Comparison of ENCODE assay signal across 19 cellular contexts in genomic region chr3:12906141-12906915, GRCh38.
"Had no signal": no experiment of that assay in that cellular context is flagged by ENCODE, and none has a peak within 500 bp of the region (broad histone marks: within the 10 kb centered on the region; RNA-seq: fewer than 3 reads in every experiment).

No MANE protein-coding gene starts in this region.

- FAIRE-seq: pancreas had no signal

- H3K9me3 ChIP-seq: gastrocnemius medialis, heart right ventricle, pancreas, suprapubic skin, vagina had no signal

- ATAC-seq: activated CD8-positive, alpha-beta T cell treated with anti-CD3 and anti-CD28 coated beads, Interleukin-2, amount 10 ng/mL, durations not matched to agents 7 days and 5 days; activated naive CD8-positive, alpha-beta T cell treated with anti-CD3 and anti-CD28 coated beads, Interleukin-2, amount 50 U/mL, for 24 hours; esophagus mucosa; pancreas; stimulated activated naive CD8-positive, alpha-beta T cell treated with anti-CD3 and anti-CD28 coated beads, Interleukin-15, amount 100 ng/mL, for 72 hours had no signal

- H3K27ac ChIP-seq: brain microvascular endothelial cell, pancreas, skin epidermis, suprapubic skin, vagina had no signal

- H3K4me3 ChIP-seq: gastrocnemius medialis, heart right ventricle, pancreas, skin epidermis, suprapubic skin, vagina had no signal

- H3K27me3 ChIP-seq: brain microvascular endothelial cell, gastrocnemius medialis, heart right ventricle, pancreas, suprapubic skin, vagina had no signal

- H3K4me1 ChIP-seq: pancreas, suprapubic skin, vagina had no signal

- DNase-seq: activated CD4-positive, alpha-beta T cell treated with anti-CD3 and anti-CD28 coated beads, Interleukin-2, amount 10 ng/mL, durations not matched to agents 7 days and 5 days; activated CD8-positive, alpha-beta T cell treated with anti-CD3 and anti-CD28 coated beads, Interleukin-2, amount 10 ng/mL, durations not matched to agents 7 days and 5 days; activated naive CD4-positive, alpha-beta T cell treated with anti-CD3 and anti-CD28 coated beads, Interleukin-2, amount 10 ng/mL, durations not matched to agents 7 days and 5 days; activated naive CD8-positive, alpha-beta T cell treated with anti-CD3 and anti-CD28 coated beads, Interleukin-2, amount 50 U/mL, for 24 hours; activated T-cell treated with anti-CD3 and anti-CD28 coated beads, Interleukin-2, amount 50 U/mL, for 24 hours; aorta; brain microvascular endothelial cell; cerebellar nuclear complex; cortex of kidney; effector CD4-positive, alpha-beta T cell; gastrocnemius medialis; heart right ventricle; stimulated activated naive CD8-positive, alpha-beta T cell treated with anti-CD3 and anti-CD28 coated beads, Interleukin-15, amount 100 ng/mL, for 72 hours; trophoblast cell had no signal
